Comparison of ENCODE assay signal across 1 cellular context in the genomic region with DNA sequence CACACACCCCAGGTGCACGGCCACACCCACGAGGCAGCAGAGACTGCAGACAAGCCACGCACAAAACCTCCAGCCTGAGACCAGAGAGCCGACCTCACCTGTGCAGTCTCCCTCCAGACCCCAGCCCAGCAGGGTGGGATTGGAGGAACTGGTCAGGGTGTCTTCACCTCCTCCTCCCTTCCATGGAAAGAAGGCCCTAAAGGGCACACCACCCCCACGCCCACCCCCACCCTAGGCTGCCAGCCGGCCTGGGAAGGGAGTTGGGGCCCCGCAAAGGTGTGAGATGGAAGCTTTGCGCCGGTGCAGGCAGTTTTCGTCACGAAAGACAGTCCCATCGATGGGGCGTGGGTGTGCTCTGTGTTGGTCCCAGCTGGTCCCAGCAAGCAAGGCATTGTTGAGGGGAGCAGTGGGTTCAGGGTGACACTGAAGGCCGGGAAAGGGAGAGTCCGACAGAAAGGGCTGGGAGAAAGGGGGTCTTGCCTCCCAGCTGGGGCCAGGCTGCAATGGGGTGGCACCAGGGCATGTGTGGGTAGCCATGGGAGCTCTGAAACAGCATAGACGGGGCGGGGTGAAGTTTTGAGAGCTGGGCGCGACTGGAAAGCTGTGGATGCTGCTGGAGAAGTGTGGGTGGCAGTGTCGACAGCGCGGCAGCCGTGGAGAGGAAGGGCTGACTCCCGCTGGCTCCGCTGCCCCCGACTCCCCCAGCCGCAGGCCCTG.
TF ChIP-seq lines count a peak whose summit lies in the region.

No MANE protein-coding gene starts in this region.

TF ChIP-seq in H1, 55 proteins besides CTCF, POLR2A, EP300 and RAD21 (continued from another document):
- TF ChIP-seq ATF2 (IDR thresholded peaks at IDR 0.05; ENCODE audit: low read length) (no peak), E2F6 (IDR thresholded peaks at IDR 0.05) (no peak)
